ENCODE assay signal across 11 cellular contexts in the genomic region with DNA sequence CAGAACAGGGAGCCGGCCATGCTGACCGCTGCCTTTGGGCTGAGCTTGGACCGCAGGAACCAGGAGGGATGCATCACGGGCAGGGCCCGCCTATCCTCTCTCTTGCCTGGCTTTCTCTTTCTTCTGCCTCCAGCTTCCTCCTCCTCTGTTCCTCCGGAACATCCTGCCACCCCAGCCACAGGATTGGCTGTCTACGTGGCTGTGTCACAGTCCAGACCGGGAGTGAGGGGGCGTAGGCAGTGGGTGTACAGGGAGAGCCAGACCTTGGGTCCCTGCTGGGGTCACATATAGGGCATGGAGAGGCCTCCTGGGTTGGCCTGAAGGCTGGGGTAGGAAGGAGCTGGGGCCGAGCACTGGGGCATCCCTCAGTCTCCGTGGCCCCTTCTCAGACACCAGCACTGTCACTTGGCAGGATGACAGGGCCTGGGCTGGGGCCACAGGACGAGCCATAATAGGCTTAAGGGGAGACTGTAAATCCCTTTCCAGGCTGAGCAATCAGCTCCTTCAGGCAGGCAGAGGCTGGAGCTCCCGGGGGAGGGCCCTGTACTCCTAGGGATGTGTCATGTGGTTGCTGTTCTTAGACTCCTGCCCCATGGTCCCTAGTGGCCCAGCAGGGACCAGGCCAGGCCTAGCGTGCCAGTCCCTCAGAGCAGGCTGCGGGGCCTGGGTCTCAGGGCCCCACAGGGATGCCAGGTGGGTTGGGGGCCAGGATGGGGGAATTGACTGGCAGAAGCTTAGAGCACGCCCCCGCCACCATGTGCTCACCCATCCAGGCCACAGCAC. TPM values are rescaled to one million over a fixed set of nuclear protein-coding genes. Genes with fewer than 3 reads are reported as not detected.
DNase-seq lines count a peak whose midpoint lies in the region; ATAC-seq and TF ChIP-seq lines count a peak whose summit lies in the region.
"Had no signal": no experiment of that assay in that cellular context is flagged by ENCODE, and none has a peak within 500 bp of the region (broad histone marks: within the 10 kb centered on the region; RNA-seq: fewer than 3 reads in every experiment).

No MANE protein-coding gene starts in this region.

- no peaks in the 10 kb centered on the region for H3K36me3 ChIP-seq in trophoblast cell (ENCODE audit: control insufficient read depth in 1 of 2, insufficient read depth in 2 of 2, low read length in 2 of 2)
- no peaks in the 10 kb centered on the region for H3K36me3 ChIP-seq in esophagus muscularis mucosa
- no peaks in the 10 kb centered on the region for H3K36me3 ChIP-seq in effector memory CD4-positive, alpha-beta T cell (ENCODE audit: control insufficient read depth, insufficient read depth, low read length)

- H3K9me3 ChIP-seq in trophoblast cell (ENCODE audit: insufficient read depth, low read depth, low read length) = no peaks in the 10 kb centered on the region
- H3K9me3 ChIP-seq in esophagus muscularis mucosa = no peaks in the 10 kb centered on the region
- H3K9me3 ChIP-seq in effector memory CD4-positive, alpha-beta T cell (ENCODE audit: control insufficient read depth, low read length) = no peaks in the 10 kb centered on the region

- peaks cover 14 to 21% of the 10 kb centered on the region in 2 experiments for H3K4me1 ChIP-seq in trophoblast cell (ENCODE audit: control insufficient read depth in 1 of 2, insufficient read depth in 2 of 2, low read length in 2 of 2)
- H3K4me1 ChIP-seq in esophagus muscularis mucosa = peaks cover 0 to 9% (median 5%) of the 10 kb centered on the region in 4 donors
- no peaks in the 10 kb centered on the region for H3K4me1 ChIP-seq in effector memory CD4-positive, alpha-beta T cell (ENCODE audit: control insufficient read depth, insufficient read depth, low read length, poor library complexity, severe bottlenecking)

- peaks cover 8% of the 10 kb centered on the region for H3K4me1 Mint-ChIP-seq in activated T-cell treated with anti-CD3 and anti-CD28 coated beads, Interleukin-2, amount 50 U/mL, for 72 hours (ENCODE audit: low read depth)

- H3K27ac ChIP-seq in trophoblast cell (ENCODE audit: low read depth, low read length) (no peak overlapping the region), esophagus muscularis mucosa (replicated peaks in 1 of 4) (no peak overlapping the region)
- H3K27ac ChIP-seq in effector memory CD4-positive, alpha-beta T cell (ENCODE audit: insufficient read depth, low read length, poor library complexity, severe bottlenecking) = no peak overlapping the region

- no peak overlapping the region for H4K8ac ChIP-seq in trophoblast cell (ENCODE audit: low read depth, low read length)

- no peak overlapping the region for H3K14ac ChIP-seq in trophoblast cell (ENCODE audit: low read length)

- H2AFZ ChIP-seq in trophoblast cell (ENCODE audit: insufficient read depth, low read length, poor library complexity) = no peak overlapping the region

- H3K23ac ChIP-seq in trophoblast cell (ENCODE audit: low read length) = no peak overlapping the region

- H3K27ac Mint-ChIP-seq in activated T-cell treated with anti-CD3 and anti-CD28 coated beads, Interleukin-2, amount 50 U/mL, for 72 hours = no peak overlapping the region
- H3K27ac Mint-ChIP-seq: T-cell had no signal

- no peak overlapping the region for H2BK120ac ChIP-seq in trophoblast cell (ENCODE audit: insufficient read depth, low read length, poor library complexity)

- no peaks in the 10 kb centered on the region for H3K27me3 Mint-ChIP-seq in activated T-cell treated with anti-CD3 and anti-CD28 coated beads, Interleukin-2, amount 50 U/mL, for 72 hours (ENCODE audit: low read depth)

- no peak overlapping the region for H2AK5ac ChIP-seq in trophoblast cell (ENCODE audit: low read length)

- intact Hi-C loops in esophagus muscularis mucosa (cut with DNase I) = no loop called here

- no peak overlapping the region for H3K4me2 ChIP-seq in trophoblast cell (ENCODE audit: low read length)

- WGBS in trophoblast cell (ENCODE audit: extremely low coverage, insufficient coverage, insufficient read length) = no CpG with 5 or more reads among the region's 17 CpGs
- 91% methylated on average over 9 of the region's 17 CpGs for WGBS in esophagus muscularis mucosa

- no peak overlapping the region for H4K12ac ChIP-seq in trophoblast cell (ENCODE audit: low read depth, low read length)

- no peak for TF ChIP-seq EP300 in esophagus muscularis mucosa (IDR thresholded peaks at IDR 0.05)

- no peak overlapping the region for H2BK5ac ChIP-seq in trophoblast cell (ENCODE audit: low read depth, low read length, poor library complexity)

- H3K18ac ChIP-seq in trophoblast cell (ENCODE audit: low read length) = no peak overlapping the region

- TF ChIP-seq CTCF in fibroblast of villous mesenchyme (IDR thresholded peaks at IDR 0.05; ENCODE audit: insufficient read depth, low read depth, low read length) (no peak), esophagus muscularis mucosa (IDR thresholded peaks at IDR 0.05) (no peak)

- no peak overlapping the region for H3K4ac ChIP-seq in trophoblast cell (ENCODE audit: low read depth, low read length)

- H4K91ac ChIP-seq in trophoblast cell (ENCODE audit: low read depth, low read length) = peak overlapping the region; percentile 0

- no peak overlapping the region for H3K4me3 Mint-ChIP-seq in activated T-cell treated with anti-CD3 and anti-CD28 coated beads, Interleukin-2, amount 50 U/mL, for 72 hours
- H3K4me3 Mint-ChIP-seq: T-cell had no signal

- H3K27me3 ChIP-seq in trophoblast cell (ENCODE audit: insufficient read depth, low read length) = peaks cover 1% of the 10 kb centered on the region
- H3K27me3 ChIP-seq in esophagus muscularis mucosa = peaks cover 0 to 39% (median 0%) of the 10 kb centered on the region in 4 donors
- H3K27me3 ChIP-seq in effector memory CD4-positive, alpha-beta T cell (replicated peaks; ENCODE audit: control insufficient read depth, insufficient read depth, low read length, poor library complexity, severe bottlenecking) = no peaks in the 10 kb centered on the region

- H3K4me3 ChIP-seq in fibroblast of villous mesenchyme (ENCODE audit: low read depth, low read length) (no peak overlapping the region), trophoblast cell (ENCODE audit: low read depth, low read length) (no peak overlapping the region), esophagus muscularis mucosa (no peak overlapping the region)
- no peak overlapping the region for H3K4me3 ChIP-seq in effector memory CD4-positive, alpha-beta T cell (ENCODE audit: insufficient read depth, low read depth, low read length, poor library complexity, severe bottlenecking)

- DNase-seq in GM04503 (ENCODE audit: low read depth) = peak; percentile 22
- peak; percentile 6 for DNase-seq in OCI-M1 (lab: John Stamatoyannopoulos, UW)
- peak; percentile 18 for DNase-seq in fibroblast of villous mesenchyme (ENCODE audit: low read depth)
- no peak for DNase-seq in trophoblast cell
- DNase-seq in esophagus muscularis mucosa (ENCODE audit: extremely low spot score) = no peak
- DNase-seq in NCI-H2227 treated with DMSO at 0.1 percent for 48 hours (lab: John Stamatoyannopoulos, UW) = no peak
- no peak for DNase-seq in activated T-cell treated with anti-CD3 and anti-CD28 coated beads, Interleukin-2, amount 50 U/mL, for 72 hours
- DNase-seq in effector memory CD4-positive, alpha-beta T cell = no peak
- DNase-seq: GDM1, mammary epithelial cell, T-cell had no signal

- H3K9ac ChIP-seq in trophoblast cell (ENCODE audit: low read length) = no peak overlapping the region

- H3K79me2 ChIP-seq in trophoblast cell (ENCODE audit: control insufficient read depth, insufficient read depth, low read length, poor library complexity) = peaks cover 2% of the 10 kb centered on the region

- no peak for ATAC-seq in activated T-cell treated with anti-CD3 and anti-CD28 coated beads, Interleukin-2, amount 50 U/mL, for 72 hours (replicated peaks in 1 of 2)
- ATAC-seq: T-cell had no signal

- no peaks in the 10 kb centered on the region for H3K9me3 Mint-ChIP-seq in activated T-cell treated with anti-CD3 and anti-CD28 coated beads, Interleukin-2, amount 50 U/mL, for 72 hours
- H3K9me3 Mint-ChIP-seq: T-cell had no signal

- no peak overlapping the region for H2BK12ac ChIP-seq in trophoblast cell (ENCODE audit: low read length)

- TF ChIP-seq POLR2A in esophagus muscularis mucosa (IDR thresholded peaks at IDR 0.05; ENCODE audit: low read depth) = no peak

- peaks cover 2% of the 10 kb centered on the region for H3K79me1 ChIP-seq in trophoblast cell (ENCODE audit: low read length)

- no peaks in the 10 kb centered on the region for H3K36me3 Mint-ChIP-seq in activated T-cell treated with anti-CD3 and anti-CD28 coated beads, Interleukin-2, amount 50 U/mL, for 72 hours (ENCODE audit: insufficient read depth in 2 of 2)
- H3K36me3 Mint-ChIP-seq: T-cell had no signal

RNA-seq across cellular contexts. Expression of gene LINGO1, which starts 25.4 kb away (rescaled TPM):
- total RNA-seq in fibroblast of villous mesenchyme = not detected in 2 replicates
- 9.3 and 10.8 TPM in 2 replicates for polyA plus RNA-seq in trophoblast cell (2013)
- 1 to 10 TPM in 2 of 4 donors, under 1 TPM in 1, not detected in 1; 0.83 to 2.2 (median 1.0) TPM for total RNA-seq in esophagus muscularis mucosa
- total RNA-seq in activated T-cell treated with anti-CD3 and anti-CD28 coated beads, Interleukin-2, amount 50 U/mL, for 72 hours = under 1 TPM in 1 of 2 donors, not detected in 1; 0.17 TPM
- polyA plus RNA-seq: mammary epithelial cell had no signal

Comparison
In these comparisons a context has a peak if more than half of its experiments do, and no peak if none do; other contexts are left out.
1. DNase-seq: peak in GM04503 (single experiment), OCI-M1 (single experiment) and fibroblast of villous mesenchyme (single experiment); none in trophoblast cell (0 of 2), esophagus muscularis mucosa (single experiment), NCI-H2227 treated with DMSO at 0.1 percent for 48 hours (single experiment), activated T-cell treated with anti-CD3 and anti-CD28 coated beads, Interleukin-2, amount 50 U/mL, for 72 hours (0 of 2) and effector memory CD4-positive, alpha-beta T cell (0 of 3).